In the genomic region with DNA sequence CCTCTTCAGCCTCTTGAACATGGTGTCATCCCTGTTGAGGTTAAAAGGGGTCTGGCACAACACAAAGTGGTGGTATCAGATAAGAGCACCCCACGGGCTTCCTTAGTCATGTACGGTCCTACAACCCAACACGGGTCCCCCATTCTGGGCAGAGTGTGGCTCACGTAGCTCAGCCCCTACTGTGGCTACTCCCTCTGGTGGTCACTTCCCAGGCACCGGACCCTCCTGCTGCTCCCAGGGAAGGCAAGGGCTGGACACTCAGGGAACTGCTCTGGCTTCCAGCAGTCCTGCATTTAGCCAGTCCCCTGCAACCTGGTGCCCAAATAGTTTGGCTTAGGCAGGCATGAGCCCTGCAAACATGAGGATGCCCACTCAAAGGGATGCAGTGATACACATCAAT, we compare ENCODE assay signal across 1 cellular context.
TF ChIP-seq lines count a peak whose summit lies in the region.

No MANE protein-coding gene starts in this region.

TF ChIP-seq in GM23338, 12 proteins besides CTCF, POLR2A, EP300 and RAD21 (continued from another document):
- TF ChIP-seq, protein P1, sequence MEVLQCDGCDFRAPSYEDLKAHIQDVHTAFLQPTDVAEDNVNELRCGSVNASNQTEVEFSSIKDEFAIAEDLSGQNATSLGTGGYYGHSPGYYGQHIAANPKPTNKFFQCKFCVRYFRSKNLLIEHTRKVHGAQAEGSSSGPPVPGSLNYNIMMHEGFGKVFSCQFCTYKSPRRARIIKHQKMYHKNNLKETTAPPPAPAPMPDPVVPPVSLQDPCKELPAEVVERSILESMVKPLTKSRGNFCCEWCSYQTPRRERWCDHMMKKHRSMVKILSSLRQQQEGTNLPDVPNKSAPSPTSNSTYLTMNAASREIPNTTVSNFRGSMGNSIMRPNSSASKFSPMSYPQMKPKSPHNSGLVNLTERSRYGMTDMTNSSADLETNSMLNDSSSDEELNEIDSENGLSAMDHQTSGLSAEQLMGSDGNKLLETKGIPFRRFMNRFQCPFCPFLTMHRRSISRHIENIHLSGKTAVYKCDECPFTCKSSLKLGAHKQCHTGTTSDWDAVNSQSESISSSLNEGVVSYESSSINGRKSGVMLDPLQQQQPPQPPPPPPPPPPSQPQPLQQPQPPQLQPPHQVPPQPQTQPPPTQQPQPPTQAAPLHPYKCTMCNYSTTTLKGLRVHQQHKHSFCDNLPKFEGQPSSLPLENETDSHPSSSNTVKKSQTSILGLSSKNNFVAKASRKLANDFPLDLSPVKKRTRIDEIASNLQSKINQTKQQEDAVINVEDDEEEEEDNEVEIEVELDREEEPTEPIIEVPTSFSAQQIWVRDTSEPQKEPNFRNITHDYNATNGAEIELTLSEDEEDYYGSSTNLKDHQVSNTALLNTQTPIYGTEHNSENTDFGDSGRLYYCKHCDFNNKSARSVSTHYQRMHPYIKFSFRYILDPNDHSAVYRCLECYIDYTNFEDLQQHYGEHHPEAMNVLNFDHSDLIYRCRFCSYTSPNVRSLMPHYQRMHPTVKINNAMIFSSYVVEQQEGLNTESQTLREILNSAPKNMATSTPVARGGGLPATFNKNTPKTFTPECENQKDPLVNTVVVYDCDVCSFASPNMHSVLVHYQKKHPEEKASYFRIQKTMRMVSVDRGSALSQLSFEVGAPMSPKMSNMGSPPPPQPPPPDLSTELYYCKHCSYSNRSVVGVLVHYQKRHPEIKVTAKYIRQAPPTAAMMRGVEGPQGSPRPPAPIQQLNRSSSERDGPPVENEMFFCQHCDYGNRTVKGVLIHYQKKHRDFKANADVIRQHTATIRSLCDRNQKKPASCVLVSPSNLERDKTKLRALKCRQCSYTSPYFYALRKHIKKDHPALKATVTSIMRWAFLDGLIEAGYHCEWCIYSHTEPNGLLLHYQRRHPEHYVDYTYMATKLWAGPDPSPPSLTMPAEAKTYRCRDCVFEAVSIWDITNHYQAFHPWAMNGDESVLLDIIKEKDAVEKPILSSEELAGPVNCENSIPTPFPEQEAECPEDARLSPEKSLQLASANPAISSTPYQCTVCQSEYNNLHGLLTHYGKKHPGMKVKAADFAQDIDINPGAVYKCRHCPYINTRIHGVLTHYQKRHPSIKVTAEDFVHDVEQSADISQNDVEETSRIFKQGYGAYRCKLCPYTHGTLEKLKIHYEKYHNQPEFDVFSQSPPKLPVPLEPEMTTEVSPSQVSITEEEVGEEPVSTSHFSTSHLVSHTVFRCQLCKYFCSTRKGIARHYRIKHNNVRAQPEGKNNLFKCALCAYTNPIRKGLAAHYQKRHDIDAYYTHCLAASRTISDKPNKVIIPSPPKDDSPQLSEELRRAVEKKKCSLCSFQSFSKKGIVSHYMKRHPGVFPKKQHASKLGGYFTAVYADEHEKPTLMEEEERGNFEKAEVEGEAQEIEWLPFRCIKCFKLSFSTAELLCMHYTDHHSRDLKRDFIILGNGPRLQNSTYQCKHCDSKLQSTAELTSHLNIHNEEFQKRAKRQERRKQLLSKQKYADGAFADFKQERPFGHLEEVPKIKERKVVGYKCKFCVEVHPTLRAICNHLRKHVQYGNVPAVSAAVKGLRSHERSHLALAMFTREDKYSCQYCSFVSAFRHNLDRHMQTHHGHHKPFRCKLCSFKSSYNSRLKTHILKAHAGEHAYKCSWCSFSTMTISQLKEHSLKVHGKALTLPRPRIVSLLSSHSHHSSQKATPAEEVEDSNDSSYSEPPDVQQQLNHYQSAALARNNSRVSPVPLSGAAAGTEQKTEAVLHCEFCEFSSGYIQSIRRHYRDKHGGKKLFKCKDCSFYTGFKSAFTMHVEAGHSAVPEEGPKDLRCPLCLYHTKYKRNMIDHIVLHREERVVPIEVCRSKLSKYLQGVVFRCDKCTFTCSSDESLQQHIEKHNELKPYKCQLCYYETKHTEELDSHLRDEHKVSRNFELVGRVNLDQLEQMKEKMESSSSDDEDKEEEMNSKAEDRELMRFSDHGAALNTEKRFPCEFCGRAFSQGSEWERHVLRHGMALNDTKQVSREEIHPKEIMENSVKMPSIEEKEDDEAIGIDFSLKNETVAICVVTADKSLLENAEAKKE (CRISPR knock-in tag; IDR thresholded peaks at IDR 0.05), result no peak
- TF ChIP-seq ZNF114 (CRISPR knock-in tag; IDR thresholded peaks at IDR 0.05), result no peak
- TF ChIP-seq ZNF331 (CRISPR knock-in tag; IDR thresholded peaks at IDR 0.05; ENCODE audit: low read depth), result no peak
- TF ChIP-seq, protein P2, sequence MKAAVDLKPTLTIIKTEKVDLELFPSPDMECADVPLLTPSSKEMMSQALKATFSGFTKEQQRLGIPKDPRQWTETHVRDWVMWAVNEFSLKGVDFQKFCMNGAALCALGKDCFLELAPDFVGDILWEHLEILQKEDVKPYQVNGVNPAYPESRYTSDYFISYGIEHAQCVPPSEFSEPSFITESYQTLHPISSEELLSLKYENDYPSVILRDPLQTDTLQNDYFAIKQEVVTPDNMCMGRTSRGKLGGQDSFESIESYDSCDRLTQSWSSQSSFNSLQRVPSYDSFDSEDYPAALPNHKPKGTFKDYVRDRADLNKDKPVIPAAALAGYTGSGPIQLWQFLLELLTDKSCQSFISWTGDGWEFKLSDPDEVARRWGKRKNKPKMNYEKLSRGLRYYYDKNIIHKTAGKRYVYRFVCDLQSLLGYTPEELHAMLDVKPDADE (IDR thresholded peaks at IDR 0.05), result no peak
- no peak for TF ChIP-seq EZH2 (IDR thresholded peaks at IDR 0.05; ENCODE audit: low read depth, unreplicated experiment)
